In genomic region chr4:187606581-187606980, GRCh38 we compare ENCODE assay signal across 9 cellular contexts.
A peak's percentile ranks its signal among the peaks of the same experiment; 100 is the strongest.
DNase-seq lines count a peak whose midpoint lies in the region; ATAC-seq and TF ChIP-seq lines count a peak whose summit lies in the region.
"Had no signal": no experiment of that assay in that cellular context is flagged by ENCODE, and none has a peak within 500 bp of the region (broad histone marks: within the 10 kb centered on the region; RNA-seq: fewer than 3 reads in every experiment).

No MANE protein-coding gene starts in this region.

- no peak overlapping the region for H3K4me2 ChIP-seq in OCI-LY7 (ENCODE audit: low read length)

- no peaks in the 10 kb centered on the region for H3K4me1 Mint-ChIP-seq in activated naive CD8-positive, alpha-beta T cell treated with anti-CD3 and anti-CD28 coated beads, Interleukin-2, amount 50 U/mL, for 24 hours
- H3K4me1 Mint-ChIP-seq in activated naive CD8-positive, alpha-beta T cell treated with anti-CD3 and anti-CD28 coated beads for 36 hours: no peaks in the 10 kb centered on the region
- no peaks in the 10 kb centered on the region for H3K4me1 Mint-ChIP-seq in naive B cell

- H3K27me3 Mint-ChIP-seq in activated naive CD8-positive, alpha-beta T cell treated with anti-CD3 and anti-CD28 coated beads, Interleukin-2, amount 50 U/mL, for 24 hours: no peaks in the 10 kb centered on the region
- no peaks in the 10 kb centered on the region for H3K27me3 Mint-ChIP-seq in activated naive CD8-positive, alpha-beta T cell treated with anti-CD3 and anti-CD28 coated beads for 36 hours
- no peaks in the 10 kb centered on the region for H3K27me3 Mint-ChIP-seq in naive B cell
- H3K27me3 Mint-ChIP-seq: dendritic cell treated with granulocyte-macrophage colony-stimulating factor and Interleukin-4, amounts not matched to agents 40 ng/mL and 50 ng/mL, for 4 days had no signal

- no peaks in the 10 kb centered on the region for H3K9me3 Mint-ChIP-seq in activated naive CD8-positive, alpha-beta T cell treated with anti-CD3 and anti-CD28 coated beads, Interleukin-2, amount 50 U/mL, for 24 hours
- H3K9me3 Mint-ChIP-seq in activated naive CD8-positive, alpha-beta T cell treated with anti-CD3 and anti-CD28 coated beads for 36 hours: no peaks in the 10 kb centered on the region
- peaks cover 0 to 4% (median 0%) of the 10 kb centered on the region in 7 donors for H3K9me3 Mint-ChIP-seq in naive B cell
- H3K9me3 Mint-ChIP-seq: dendritic cell treated with granulocyte-macrophage colony-stimulating factor and Interleukin-4, amounts not matched to agents 40 ng/mL and 50 ng/mL, for 4 days had no signal

- no peak overlapping the region for H3K27ac ChIP-seq in OCI-LY7 (ENCODE audit: low read depth, low read length, poor library complexity, severe bottlenecking)

- H3K9me2 ChIP-seq in OCI-LY7 (ENCODE audit: insufficient read depth, low read length): no peaks in the 10 kb centered on the region

- H3K4me1 ChIP-seq in OCI-LY7 (ENCODE audit: insufficient read depth, low read length, poor library complexity, severe bottlenecking): no peaks in the 10 kb centered on the region

- ATAC-seq in activated naive CD8-positive, alpha-beta T cell treated with anti-CD3 and anti-CD28 coated beads, Interleukin-2, amount 50 U/mL, for 24 hours: no peak
- ATAC-seq in HG02642 (IDR thresholded peaks at IDR 0.05; ENCODE audit: poor library complexity, unreplicated experiment): peak; percentile 70
- ATAC-seq in naive B cell (ENCODE audit: low read depth in 2 of 2): no peak

- CTCF ChIA-PET in OCI-LY7 (lab: Charles Lee; ENCODE audit: unreplicated experiment): no interaction called here

- DNase-seq in activated naive CD8-positive, alpha-beta T cell treated with anti-CD3 and anti-CD28 coated beads, Interleukin-2, amount 50 U/mL, for 24 hours: peak; percentile 3
- DNase-seq in activated naive CD8-positive, alpha-beta T cell treated with anti-CD3 and anti-CD28 coated beads for 36 hours: no peak
- DNase-seq in OCI-LY7 (ENCODE audit: low spot score) (peak; percentile 49), epidermal melanocyte (ENCODE audit: insufficient read length, low spot score) (peak; percentile 80), naive B cell (peak; percentile 1), activated gamma-delta T cell (lab: John Stamatoyannopoulos, UW) (no peak), NCI-H1417 treated with DMSO at 0.1 percent for 48 hours (lab: John Stamatoyannopoulos, UW) (no peak)

- no peaks in the 10 kb centered on the region for H3K36me3 ChIP-seq in OCI-LY7 (ENCODE audit: insufficient read depth, low read length)

- H3K79me2 ChIP-seq in OCI-LY7 (ENCODE audit: insufficient read depth, low read depth, low read length): no peaks in the 10 kb centered on the region

- no peaks in the 10 kb centered on the region for H3K36me3 Mint-ChIP-seq in activated naive CD8-positive, alpha-beta T cell treated with anti-CD3 and anti-CD28 coated beads, Interleukin-2, amount 50 U/mL, for 24 hours (ENCODE audit: low read depth)
- H3K36me3 Mint-ChIP-seq in activated naive CD8-positive, alpha-beta T cell treated with anti-CD3 and anti-CD28 coated beads for 36 hours: no peaks in the 10 kb centered on the region
- H3K36me3 Mint-ChIP-seq in naive B cell: no peaks in the 10 kb centered on the region

- TF ChIP-seq CTCF in OCI-LY7 (conservative IDR thresholded peaks at IDR 0.05; ENCODE audit: low read length): peak; percentile 96

- no peak overlapping the region for H2AFZ ChIP-seq in OCI-LY7 (ENCODE audit: low read length)

- POLR2A ChIA-PET in OCI-LY7 (lab: Charles Lee): no interaction called here

- H3K9me3 ChIP-seq in OCI-LY7 (ENCODE audit: low read length): no peaks in the 10 kb centered on the region

- no peak overlapping the region for H3K4me3 Mint-ChIP-seq in activated naive CD8-positive, alpha-beta T cell treated with anti-CD3 and anti-CD28 coated beads, Interleukin-2, amount 50 U/mL, for 24 hours
- no peak overlapping the region for H3K4me3 Mint-ChIP-seq in activated naive CD8-positive, alpha-beta T cell treated with anti-CD3 and anti-CD28 coated beads for 36 hours
- no peak overlapping the region for H3K4me3 Mint-ChIP-seq in naive B cell
- H3K4me3 Mint-ChIP-seq: dendritic cell treated with granulocyte-macrophage colony-stimulating factor and Interleukin-4, amounts not matched to agents 40 ng/mL and 50 ng/mL, for 4 days had no signal

- no peak overlapping the region for H3K27ac Mint-ChIP-seq in activated naive CD8-positive, alpha-beta T cell treated with anti-CD3 and anti-CD28 coated beads, Interleukin-2, amount 50 U/mL, for 24 hours
- no peak overlapping the region for H3K27ac Mint-ChIP-seq in activated naive CD8-positive, alpha-beta T cell treated with anti-CD3 and anti-CD28 coated beads for 36 hours
- no peak overlapping the region for H3K27ac Mint-ChIP-seq in naive B cell
- H3K27ac Mint-ChIP-seq: dendritic cell treated with granulocyte-macrophage colony-stimulating factor and Interleukin-4, amounts not matched to agents 40 ng/mL and 50 ng/mL, for 4 days had no signal

- intact Hi-C loops in OCI-LY7 (cut with micrococcal nuclease; ENCODE audit: unreplicated experiment): loop anchor here (5.0 kb wide), 1 partner anchor 1596 kb away; no protein-coding TSS in a partner anchor

- no peak overlapping the region for H3K4me3 ChIP-seq in OCI-LY7 (ENCODE audit: low read depth, low read length, poor library complexity, severe bottlenecking)

- no peaks in the 10 kb centered on the region for H4K20me1 ChIP-seq in OCI-LY7 (ENCODE audit: insufficient read depth, low read length)

- BruUV-seq in OCI-LY7 (replicated peaks; lab: Mats Ljungman, UMichigan): no TSS peak

Comparison
In these comparisons a context has a peak if more than half of its experiments do, and no peak if none do; other contexts are left out.
1. DNase-seq: peak in activated naive CD8-positive, alpha-beta T cell treated with anti-CD3 and anti-CD28 coated beads, Interleukin-2, amount 50 U/mL, for 24 hours (single experiment), OCI-LY7 (single experiment), epidermal melanocyte (single experiment) and naive B cell (single experiment); none in activated naive CD8-positive, alpha-beta T cell treated with anti-CD3 and anti-CD28 coated beads for 36 hours (single experiment), activated gamma-delta T cell (single experiment) and NCI-H1417 treated with DMSO at 0.1 percent for 48 hours (single experiment).